Comparison of ENCODE assay signal across 23 cellular contexts in genomic region chr17:54324813-54325212, GRCh38.
"Had no signal": no experiment of that assay in that cellular context is flagged by ENCODE, and none has a peak within 500 bp of the region (broad histone marks: within the 10 kb centered on the region; RNA-seq: fewer than 3 reads in every experiment).

No MANE protein-coding gene starts in this region.

- H3K4me3 ChIP-seq: SJCRH30 had no signal

- H3K9me3 ChIP-seq: SJCRH30 had no signal

- DNase-seq: IMR-90, Karpas-422, KG1, MM.1S, NCI-H1092, NCI-H1105 treated with DMSO at 0.1 percent for 48 hours, NCI-H1417 treated with DMSO at 0.1 percent for 48 hours, NCI-H146, NCI-H1694 treated with DMSO at 0.1 percent for 48 hours, NCI-H1930, NCI-H2081, NCI-H2107, NCI-H2227 treated with DMSO at 0.1 percent for 48 hours, NCI-H524, NCI-H69, NCI-H774, Right ventricle myocardium superior, RPMI8226, SJCRH30, T-helper 1 cell, T-helper 17 cell had no signal

- H3K27me3 ChIP-seq: SJCRH30 had no signal

- H3K4me1 ChIP-seq: SJCRH30 had no signal

- H3K36me3 ChIP-seq: SJCRH30 had no signal

- H3K27ac ChIP-seq: SJCRH30 had no signal

- ATAC-seq: HepG2, SK-N-SH treated with all-trans-retinoic acid at 6 μM for 48 hours, T-helper 17 cell had no signal
